Comparison of ENCODE assay signal across 20 cellular contexts in the genomic region with DNA sequence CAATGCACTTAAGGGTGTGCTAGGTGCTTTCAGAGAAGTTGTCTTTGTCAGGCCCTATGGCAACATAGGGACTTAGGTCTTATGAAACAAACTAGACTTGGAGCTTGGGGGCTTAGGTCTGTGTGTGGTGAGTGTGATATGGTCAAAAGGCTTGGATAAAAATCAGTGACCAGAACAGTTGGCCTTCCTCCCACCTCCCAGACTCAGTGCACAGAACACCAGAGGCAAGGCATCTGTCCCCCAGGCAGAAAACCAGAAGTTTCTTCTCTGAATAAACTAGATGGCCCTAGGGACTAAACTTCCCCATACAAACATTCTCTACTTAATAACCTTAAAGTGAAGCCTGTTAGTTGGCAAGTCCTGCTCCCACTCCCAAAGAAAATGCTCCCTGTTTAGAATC. TPM values are rescaled to one million over a fixed set of nuclear protein-coding genes. Genes with fewer than 3 reads are reported as not detected.
DNase-seq lines count a peak whose midpoint lies in the region; ATAC-seq, FAIRE-seq and TF ChIP-seq lines count a peak whose summit lies in the region.
"Had no signal": no experiment of that assay in that cellular context is flagged by ENCODE, and none has a peak within 500 bp of the region (broad histone marks: within the 10 kb centered on the region; RNA-seq: fewer than 3 reads in every experiment).

No MANE protein-coding gene starts in this region.

- no peak for ATAC-seq in SK-N-SH treated with all-trans-retinoic acid at 6 μM for 48 hours
- ATAC-seq in GM12878, result no peak
- ATAC-seq: A549; CD8-positive, alpha-beta T cell; GM23338; HCT116 had no signal

- no peaks in the 10 kb centered on the region for H3F3A ChIP-seq in SK-N-SH (replicated peaks; ENCODE audit: insufficient read depth)

- RAD21 ChIA-PET in GM12878 (lab: Charles Lee; ENCODE audit: unreplicated experiment), result no interaction called here

- TF ChIP-seq CTCF in SK-N-SH (IDR thresholded peaks at IDR 0.05) (no peak), GM12878 (IDR thresholded peaks at IDR 0.05 in 2 of 3, conservative IDR thresholded peaks at IDR 0.05 in 1 of 3; ENCODE audit: control insufficient read depth in 2 of 3, extremely low read depth in 1 of 3, insufficient read depth in 1 of 3, low read depth in 3 of 3, low read length in 3 of 3) (no peak)

- intact Hi-C loops in GM12878 (cut with micrococcal nuclease; ENCODE audit: unreplicated experiment), result no loop called here

- H3K4me3 ChIP-seq in SK-N-SH (ENCODE audit: low read depth in 2 of 2, low read length in 1 of 2) (no peak overlapping the region), GM12878 (no peak overlapping the region)
- H3K4me3 ChIP-seq: A549, GM23338 had no signal

- H3K27me3 ChIP-seq in SK-N-SH (ENCODE audit: insufficient read depth), result no peaks in the 10 kb centered on the region
- 0 out of 4 replicates have a peak, but pooled peaks cover 0 to 1% of the 10 kb centered on the region in 2 experiments for H3K27me3 ChIP-seq in GM12878 (replicated peaks in 1 of 2; ENCODE audit: control insufficient read depth in 2 of 2, insufficient read depth in 2 of 2, low read length in 1 of 2)

- POLR2A ChIA-PET in SK-N-SH (lab: Yijun Ruan, JAX) (interaction anchor here (3.9 kb wide), 1 partner anchor 12 kb away, joined by 26 read pairs; no protein-coding TSS in a partner anchor), GM12878 (lab: Charles Lee) (no interaction called here)

- TF ChIP-seq RAD21 in SK-N-SH (IDR thresholded peaks at IDR 0.05; ENCODE audit: low read length) (no peak), GM12878 (IDR thresholded peaks at IDR 0.05; ENCODE audit: insufficient read depth, low read depth, low read length) (no peak)

- no peaks in the 10 kb centered on the region for H3K79me2 ChIP-seq in SK-N-SH (ENCODE audit: insufficient read depth)
- H3K79me2 ChIP-seq in GM12878 (ENCODE audit: control insufficient read depth, insufficient read depth, low read length), result no peaks in the 10 kb centered on the region

- H3K27ac ChIP-seq in SK-N-SH (ENCODE audit: low read depth in 2 of 2, low read length in 1 of 2) (peak overlapping the region in 1 of 2 experiments; percentile 77; a peak in 2 of 4 replicates), GM12878 (ENCODE audit: control insufficient read depth, insufficient read depth) (no peak overlapping the region)
- H3K27ac ChIP-seq: A549 had no signal

- no peak overlapping the region for H3K4me2 ChIP-seq in SK-N-SH
- no peak overlapping the region for H3K4me2 ChIP-seq in GM12878 (ENCODE audit: control insufficient read depth, insufficient read depth)
- H3K4me2 ChIP-seq: A549, GM23338 had no signal

- H3K9me3 ChIP-seq in SK-N-SH (no peaks in the 10 kb centered on the region), GM12878 (replicated peaks; ENCODE audit: control insufficient read depth, insufficient read depth, low read length) (no peaks in the 10 kb centered on the region)
- H3K9me3 ChIP-seq: A549, Caco-2 had no signal

- TF ChIP-seq EP300 in SK-N-SH (IDR thresholded peaks at IDR 0.05; ENCODE audit: borderline replicate concordance in 1 of 2, low read depth in 1 of 2, low read length in 1 of 2) (peak in 1 of 2 experiments; percentile 72; a peak in 1 of 4 replicates), GM12878 (IDR thresholded peaks at IDR 0.05; ENCODE audit: borderline replicate concordance in 1 of 2, control insufficient read depth in 1 of 2, low read depth in 2 of 2, low read length in 2 of 2) (no peak)

- TF ChIP-seq POLR2A in GM12878 (IDR thresholded peaks at IDR 0.05; ENCODE audit: low read depth, low read length), result no peak

- CTCF ChIA-PET in SK-N-SH (lab: Yijun Ruan, JAX) (interaction anchor here (0.6 kb wide), 1 partner anchor 189 kb away, joined by 3 read pairs; no protein-coding TSS in a partner anchor), GM12878 (lab: Yijun Ruan, JAX) (no interaction called here)

- FAIRE-seq in HTR-8/SVneo (lab: Jason Lieb, UNC), result peak; percentile 59
- FAIRE-seq in GM12878 (lab: Jason Lieb, UNC), result peak; percentile 23
- FAIRE-seq: A549, G401.6, GM18507 had no signal

- H2AFZ ChIP-seq in SK-N-SH (ENCODE audit: low read depth) (no peak overlapping the region), GM12878 (ENCODE audit: control insufficient read depth, low read depth, low read length) (no peak overlapping the region)
- H2AFZ ChIP-seq: GM23338 had no signal

- H4K20me1 ChIP-seq in SK-N-SH (ENCODE audit: insufficient read depth) (no peaks in the 10 kb centered on the region), GM12878 (ENCODE audit: control insufficient read depth, insufficient read depth) (no peaks in the 10 kb centered on the region)

- in situ Hi-C loops in GM12878 (cut with MboI), result no loop called here

- H3K9me2 ChIP-seq in SK-N-SH, result no peaks in the 10 kb centered on the region

- H3K4me1 ChIP-seq in SK-N-SH (ENCODE audit: control insufficient read depth in 1 of 2, insufficient read depth in 2 of 2, low read depth in 1 of 2, low read length in 1 of 2), result peaks cover 0 to 19% of the 10 kb centered on the region in 2 experiments; a peak in 2 of 4 replicates
- no peaks in the 10 kb centered on the region for H3K4me1 ChIP-seq in GM12878 (ENCODE audit: control insufficient read depth, insufficient read depth, low read length)
- H3K4me1 ChIP-seq: A549, Caco-2 had no signal

- no TSS peak for BruUV-seq in GM12878 (replicated peaks; lab: Mats Ljungman, UMichigan)

- DNase-seq in SK-N-SH, result no peak
- no peak for DNase-seq in HTR-8/SVneo (ENCODE audit: insufficient read length, low spot score)
- no peak for DNase-seq in GM12878 (ENCODE audit: low read depth, low spot score)
- DNase-seq in DMS153 treated with DMSO at 0.1 percent for 48 hours (lab: John Stamatoyannopoulos, UW; ENCODE audit: unreplicated experiment), result no peak
- DNase-seq in activated CD4-positive, CD25-positive, alpha-beta regulatory T cell treated with anti-CD3 and anti-CD28 coated beads, Interleukin-2, amount 50 U/mL, for 72 hours, result no peak
- no peak for DNase-seq in mucosa of gallbladder (ENCODE audit: low spot score)
- DNase-seq: 8988T; ACHN; AML-193; Caco-2; CD8-positive, alpha-beta T cell; DND-41; H9 had no signal

- SMC1A ChIA-PET in GM12878 (lab: Charles Lee; ENCODE audit: uncharacterized antibody, unreplicated experiment), result interaction anchor here (1.2 kb wide), 1 partner anchor 12 kb away, joined by 3 read pairs; no protein-coding TSS in a partner anchor

- H3K9ac ChIP-seq in SK-N-SH (no peak overlapping the region), GM12878 (ENCODE audit: control insufficient read depth, insufficient read depth, low read length) (no peak overlapping the region)

- H3K36me3 ChIP-seq in SK-N-SH (replicated peaks in 1 of 2; ENCODE audit: control insufficient read depth in 1 of 2, insufficient read depth in 2 of 2, low read length in 1 of 2), result no peaks in the 10 kb centered on the region
- H3K36me3 ChIP-seq in GM12878 (ENCODE audit: control insufficient read depth in 2 of 2, insufficient read depth in 2 of 2, low read length in 1 of 2), result no peaks in the 10 kb centered on the region

TF ChIP-seq in SK-N-SH, 30 proteins besides CTCF, POLR2A, EP300 and RAD21 (continues in another document):
- TF ChIP-seq RCOR1 (IDR thresholded peaks at IDR 0.05; ENCODE audit: low read length) (0 out of 2 replicates have a peak, but pooled peaks have one; percentile 50), FOXJ3 (CRISPR knock-in tag; IDR thresholded peaks at IDR 0.05) (no peak)

TF ChIP-seq in SK-N-SH treated with all-trans-retinoic acid at 6 μM for 48 hours, 23 proteins besides CTCF, POLR2A, EP300 and RAD21:
- TF ChIP-seq ZNF565 (CRISPR knock-in tag; conservative IDR thresholded peaks at IDR 0.05; ENCODE audit: low read depth) (no peak), SNAI2 (CRISPR knock-in tag; IDR thresholded peaks at IDR 0.05) (no peak), ZFP30 (CRISPR knock-in tag; IDR thresholded peaks at IDR 0.05) (no peak), ISL1 (CRISPR knock-in tag; IDR thresholded peaks at IDR 0.05) (no peak), ZC3H10 (CRISPR knock-in tag; IDR thresholded peaks at IDR 0.05) (no peak)

TF ChIP-seq in GM12878, 131 proteins besides CTCF, POLR2A, EP300 and RAD21 (continues in another document):
- no peak for TF ChIP-seq SMC3 (IDR thresholded peaks at IDR 0.05; ENCODE audit: borderline replicate concordance, low read length)
- no peak for TF ChIP-seq RUNX3 (IDR thresholded peaks at IDR 0.05; ENCODE audit: low read length)
- TF ChIP-seq SPI1 (IDR thresholded peaks at IDR 0.05; ENCODE audit: borderline replicate concordance, insufficient read depth, low read depth, low read length), result no peak
- TF ChIP-seq NFIC (IDR thresholded peaks at IDR 0.05; ENCODE audit: low read depth, low read length), result no peak
- TF ChIP-seq IKZF2 (IDR thresholded peaks at IDR 0.05), result no peak
- TF ChIP-seq EED (IDR thresholded peaks at IDR 0.05; ENCODE audit: low read depth), result no peak
- TF ChIP-seq ZSCAN29 (IDR thresholded peaks at IDR 0.05), result no peak
- TF ChIP-seq SREBF1 (IDR thresholded peaks at IDR 0.05; ENCODE audit: low read length), result no peak
- no peak for TF ChIP-seq NBN (IDR thresholded peaks at IDR 0.05)

RNA-seq across cellular contexts. Expression of a gene that starts 39.1 kb away (rescaled TPM):
- polyA plus RNA-seq in SK-N-SH (2012; rRNA removed), result 0.16 and 0.21 TPM in 2 replicates
- polyA plus RNA-seq in SK-N-SH (2012; cell fraction: cytosol; rRNA removed), result 0.05 and 0.10 TPM in 2 replicates
- 0.68 and 0.79 TPM in 2 replicates for polyA plus RNA-seq in SK-N-SH (2012; cell fraction: nucleus; rRNA removed)
- total RNA-seq in GM12878 (2013; cell fraction: nucleolus; rRNA removed), result 13.5 and 19.4 TPM in 2 replicates
- 1.0 and 1.1 TPM in 2 replicates for total RNA-seq in GM12878 (2014; rRNA removed)
- 0.98 and 1.6 TPM in 2 replicates for total RNA-seq in GM12878 (2014; rRNA removed; fragmentation: Illumina TruSeq; extraction: Trizol)
- total RNA-seq in GM12878 (2021), result 1.8 and 1.9 TPM in 2 replicates
- 0.85 TPM for polyA plus RNA-seq in GM12878 (2011; ENCODE audit: low read depth)
- polyA plus RNA-seq in GM12878 (2011; rRNA removed), result 1.3 and 2.1 TPM in 2 replicates
- 0.51 and 0.80 TPM in 2 replicates for polyA plus RNA-seq in GM12878 (2011; cell fraction: cytosol; rRNA removed)
- polyA plus RNA-seq in GM12878 (2011; cell fraction: nucleus; rRNA removed), result 5.3 and 7.2 TPM in 2 replicates
- polyA plus RNA-seq in GM12878 (2012), result 2.2 and 2.5 TPM in 2 replicates
- 0.67 and 1.1 TPM in 2 replicates for polyA plus RNA-seq in GM12878 (2014; fragmentation: Illumina TruSeq; extraction: Trizol)
- polyA plus RNA-seq in GM12878 (2014; fragmentation: Nextera tagmentation; extraction: Ambion mirVana), result 1 to 10 TPM in 1 of 2 experiments, under 1 TPM in 1; 0.40 to 1.5 TPM
- polyA plus RNA-seq in GM12878 (2014; rRNA removed), result 0.86 and 1.1 TPM in 2 replicates
- polyA plus RNA-seq in GM12878 (2016; fragmentation: Nextera tagmentation; extraction: Ambion mirVana), result 1 to 10 TPM in 1 of 2 experiments, under 1 TPM in 1; 0.49 to 2.3 TPM
- polyA minus RNA-seq in GM12878 (2011; rRNA and poly(A)+ RNA removed), result 3.7 and 4.8 TPM in 2 replicates
- 1.1 and 1.9 TPM in 2 replicates for polyA minus RNA-seq in GM12878 (2011; cell fraction: cytosol; rRNA and poly(A)+ RNA removed)
- polyA minus RNA-seq in GM12878 (2011; cell fraction: nucleus; rRNA and poly(A)+ RNA removed), result 2.8 and 5.6 TPM in 2 replicates
- 0.66 TPM for total RNA-seq in mucosa of gallbladder
- total RNA-seq: H4 had no signal
